24 cellular contexts compared by ENCODE assay signal in genomic region chr5:93632327-93632726, GRCh38. TPM values are rescaled to one million over a fixed set of nuclear protein-coding genes. Genes with fewer than 3 reads are reported as not detected.
"Had no signal": no experiment of that assay in that cellular context is flagged by ENCODE, and none has a peak within 500 bp of the region (broad histone marks: within the 10 kb centered on the region; RNA-seq: fewer than 3 reads in every experiment).

No MANE protein-coding gene starts in this region.

- H3K4me3 ChIP-seq: cardiac muscle cell, MG63 had no signal

- H3K27me3 ChIP-seq: brain microvascular endothelial cell, cardiac muscle cell, MG63 had no signal

- ATAC-seq: activated CD4-positive, alpha-beta T cell treated with anti-CD3 and anti-CD28 coated beads for 36 hours; activated T-helper 17 cell treated with anti-CD3 and anti-CD28 coated beads, Interleukin-2, amount 50 U/mL, for 72 hours; PC-3 had no signal

- H3K9me3 ChIP-seq: MG63 had no signal

- H3K36me3 ChIP-seq: brain microvascular endothelial cell, cardiac muscle cell, MG63 had no signal

- DNase-seq: activated CD4-positive, alpha-beta memory T cell treated with anti-CD3 and anti-CD28 coated beads, Interleukin-2, amount 10 ng/mL, durations not matched to agents 7 days and 5 days; activated CD4-positive, alpha-beta T cell treated with anti-CD3 and anti-CD28 coated beads for 36 hours; activated CD4-positive, alpha-beta T cell treated with anti-CD3 and anti-CD28 coated beads, Interleukin-2, amount 50 U/mL, for 1 hour; activated CD4-positive, CD25-positive, alpha-beta regulatory T cell; activated gamma-delta T cell; activated naive CD4-positive, alpha-beta T cell treated with anti-CD3 and anti-CD28 coated beads for 36 hours; activated T-cell treated with anti-CD3 and anti-CD28 coated beads for 4 hours; activated T-cell treated with anti-CD3 and anti-CD28 coated beads, Interleukin-2, amount 50 U/mL, for 48 hours; brain microvascular endothelial cell; cerebellar nuclear complex; MG63; MV-4-11; NCI-H1092 treated with DMSO at 0.1 percent for 48 hours; NCI-H1436; NCI-H1694 treated with DMSO at 0.1 percent for 48 hours; NCI-H2081; NCI-H446; NCI-H524; PC-3; SHP77 treated with DMSO at 0.1 percent for 48 hours; T-helper 2 cell had no signal

- H3K27ac ChIP-seq: brain microvascular endothelial cell, cardiac muscle cell had no signal

RNA-seq across cellular contexts. Expression of gene NR2F1, which starts 49.3 kb away (rescaled TPM):
- total RNA-seq: activated CD4-positive, alpha-beta memory T cell treated with anti-CD3 and anti-CD28 coated beads, Interleukin-2, amount 10 ng/mL, durations not matched to agents 7 days and 5 days; activated CD4-positive, alpha-beta T cell treated with anti-CD3 and anti-CD28 coated beads for 36 hours; activated CD8-positive, alpha-beta memory T cell treated with anti-CD3 and anti-CD28 coated beads for 36 hours; activated naive CD4-positive, alpha-beta T cell treated with anti-CD3 and anti-CD28 coated beads for 36 hours; activated T-helper 17 cell treated with anti-CD3 and anti-CD28 coated beads, Interleukin-2, amount 50 U/mL, for 72 hours had no signal

RNA-seq across cellular contexts. Expression of gene NR2F1-AS1, which starts 51.3 kb away (rescaled TPM):
- total RNA-seq: activated CD4-positive, alpha-beta memory T cell treated with anti-CD3 and anti-CD28 coated beads, Interleukin-2, amount 10 ng/mL, durations not matched to agents 7 days and 5 days; activated CD4-positive, alpha-beta T cell treated with anti-CD3 and anti-CD28 coated beads for 36 hours; activated CD8-positive, alpha-beta memory T cell treated with anti-CD3 and anti-CD28 coated beads for 36 hours; activated naive CD4-positive, alpha-beta T cell treated with anti-CD3 and anti-CD28 coated beads for 36 hours; activated T-helper 17 cell treated with anti-CD3 and anti-CD28 coated beads, Interleukin-2, amount 50 U/mL, for 72 hours had no signal
